Comparison of ENCODE assay signal across 1 cellular context in the genomic region with DNA sequence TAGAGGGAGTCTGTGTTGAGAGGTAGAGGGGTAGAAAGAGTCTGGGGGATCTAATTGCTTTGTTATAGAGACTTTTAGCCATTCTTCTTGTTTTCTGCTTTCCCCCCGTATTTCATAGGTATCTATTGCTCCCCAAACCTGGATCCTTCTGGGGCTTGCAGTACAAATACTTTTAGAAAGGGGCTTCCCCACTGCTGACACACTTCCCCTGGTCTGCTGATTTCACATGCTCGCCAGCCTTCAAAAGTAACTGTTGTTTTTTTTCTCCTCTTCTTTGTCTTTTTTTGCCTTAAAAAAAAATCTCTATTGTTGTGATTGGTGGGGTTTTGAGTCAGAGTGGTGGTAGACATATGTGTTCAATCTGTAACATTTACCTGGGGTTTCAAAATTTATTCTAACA.
TF ChIP-seq lines count a peak whose summit lies in the region.

No MANE protein-coding gene starts in this region.

TF ChIP-seq in GM12878, 131 proteins besides CTCF, POLR2A, EP300 and RAD21:
- TF ChIP-seq PML (IDR thresholded peaks at IDR 0.05; ENCODE audit: low read length) = no peak
- TF ChIP-seq, protein P1, sequence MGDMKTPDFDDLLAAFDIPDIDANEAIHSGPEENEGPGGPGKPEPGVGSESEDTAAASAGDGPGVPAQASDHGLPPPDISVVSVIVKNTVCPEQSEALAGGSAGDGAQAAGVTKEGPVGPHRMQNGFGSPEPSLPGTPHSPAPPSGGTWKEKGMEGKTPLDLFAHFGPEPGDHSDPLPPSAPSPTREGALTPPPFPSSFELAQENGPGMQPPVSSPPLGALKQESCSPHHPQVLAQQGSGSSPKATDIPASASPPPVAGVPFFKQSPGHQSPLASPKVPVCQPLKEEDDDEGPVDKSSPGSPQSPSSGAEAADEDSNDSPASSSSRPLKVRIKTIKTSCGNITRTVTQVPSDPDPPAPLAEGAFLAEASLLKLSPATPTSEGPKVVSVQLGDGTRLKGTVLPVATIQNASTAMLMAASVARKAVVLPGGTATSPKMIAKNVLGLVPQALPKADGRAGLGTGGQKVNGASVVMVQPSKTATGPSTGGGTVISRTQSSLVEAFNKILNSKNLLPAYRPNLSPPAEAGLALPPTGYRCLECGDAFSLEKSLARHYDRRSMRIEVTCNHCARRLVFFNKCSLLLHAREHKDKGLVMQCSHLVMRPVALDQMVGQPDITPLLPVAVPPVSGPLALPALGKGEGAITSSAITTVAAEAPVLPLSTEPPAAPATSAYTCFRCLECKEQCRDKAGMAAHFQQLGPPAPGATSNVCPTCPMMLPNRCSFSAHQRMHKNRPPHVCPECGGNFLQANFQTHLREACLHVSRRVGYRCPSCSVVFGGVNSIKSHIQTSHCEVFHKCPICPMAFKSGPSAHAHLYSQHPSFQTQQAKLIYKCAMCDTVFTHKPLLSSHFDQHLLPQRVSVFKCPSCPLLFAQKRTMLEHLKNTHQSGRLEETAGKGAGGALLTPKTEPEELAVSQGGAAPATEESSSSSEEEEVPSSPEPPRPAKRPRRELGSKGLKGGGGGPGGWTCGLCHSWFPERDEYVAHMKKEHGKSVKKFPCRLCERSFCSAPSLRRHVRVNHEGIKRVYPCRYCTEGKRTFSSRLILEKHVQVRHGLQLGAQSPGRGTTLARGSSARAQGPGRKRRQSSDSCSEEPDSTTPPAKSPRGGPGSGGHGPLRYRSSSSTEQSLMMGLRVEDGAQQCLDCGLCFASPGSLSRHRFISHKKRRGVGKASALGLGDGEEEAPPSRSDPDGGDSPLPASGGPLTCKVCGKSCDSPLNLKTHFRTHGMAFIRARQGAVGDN (IDR thresholded peaks at IDR 0.05) = no peak
- TF ChIP-seq WRNIP1 (IDR thresholded peaks at IDR 0.05; ENCODE audit: borderline replicate concordance, low read depth, low read length) = no peak
- no peak for TF ChIP-seq PAX5 (IDR thresholded peaks at IDR 0.05; ENCODE audit: borderline replicate concordance, low read depth, low read length)
- no peak for TF ChIP-seq ZNF274 (IDR thresholded peaks at IDR 0.05; ENCODE audit: insufficient read depth, insufficient read length)
- TF ChIP-seq EED (IDR thresholded peaks at IDR 0.05; ENCODE audit: low read depth) = no peak
- TF ChIP-seq, protein P2, sequence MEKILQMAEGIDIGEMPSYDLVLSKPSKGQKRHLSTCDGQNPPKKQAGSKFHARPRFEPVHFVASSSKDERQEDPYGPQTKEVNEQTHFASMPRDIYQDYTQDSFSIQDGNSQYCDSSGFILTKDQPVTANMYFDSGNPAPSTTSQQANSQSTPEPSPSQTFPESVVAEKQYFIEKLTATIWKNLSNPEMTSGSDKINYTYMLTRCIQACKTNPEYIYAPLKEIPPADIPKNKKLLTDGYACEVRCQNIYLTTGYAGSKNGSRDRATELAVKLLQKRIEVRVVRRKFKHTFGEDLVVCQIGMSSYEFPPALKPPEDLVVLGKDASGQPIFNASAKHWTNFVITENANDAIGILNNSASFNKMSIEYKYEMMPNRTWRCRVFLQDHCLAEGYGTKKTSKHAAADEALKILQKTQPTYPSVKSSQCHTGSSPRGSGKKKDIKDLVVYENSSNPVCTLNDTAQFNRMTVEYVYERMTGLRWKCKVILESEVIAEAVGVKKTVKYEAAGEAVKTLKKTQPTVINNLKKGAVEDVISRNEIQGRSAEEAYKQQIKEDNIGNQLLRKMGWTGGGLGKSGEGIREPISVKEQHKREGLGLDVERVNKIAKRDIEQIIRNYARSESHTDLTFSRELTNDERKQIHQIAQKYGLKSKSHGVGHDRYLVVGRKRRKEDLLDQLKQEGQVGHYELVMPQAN (conservative IDR thresholded peaks at IDR 0.05) = no peak
- TF ChIP-seq ZNF622 (IDR thresholded peaks at IDR 0.05) = no peak
- TF ChIP-seq ZNF384 (IDR thresholded peaks at IDR 0.05; ENCODE audit: borderline replicate concordance, low read depth, low read length) = no peak
- TF ChIP-seq, protein P3, sequence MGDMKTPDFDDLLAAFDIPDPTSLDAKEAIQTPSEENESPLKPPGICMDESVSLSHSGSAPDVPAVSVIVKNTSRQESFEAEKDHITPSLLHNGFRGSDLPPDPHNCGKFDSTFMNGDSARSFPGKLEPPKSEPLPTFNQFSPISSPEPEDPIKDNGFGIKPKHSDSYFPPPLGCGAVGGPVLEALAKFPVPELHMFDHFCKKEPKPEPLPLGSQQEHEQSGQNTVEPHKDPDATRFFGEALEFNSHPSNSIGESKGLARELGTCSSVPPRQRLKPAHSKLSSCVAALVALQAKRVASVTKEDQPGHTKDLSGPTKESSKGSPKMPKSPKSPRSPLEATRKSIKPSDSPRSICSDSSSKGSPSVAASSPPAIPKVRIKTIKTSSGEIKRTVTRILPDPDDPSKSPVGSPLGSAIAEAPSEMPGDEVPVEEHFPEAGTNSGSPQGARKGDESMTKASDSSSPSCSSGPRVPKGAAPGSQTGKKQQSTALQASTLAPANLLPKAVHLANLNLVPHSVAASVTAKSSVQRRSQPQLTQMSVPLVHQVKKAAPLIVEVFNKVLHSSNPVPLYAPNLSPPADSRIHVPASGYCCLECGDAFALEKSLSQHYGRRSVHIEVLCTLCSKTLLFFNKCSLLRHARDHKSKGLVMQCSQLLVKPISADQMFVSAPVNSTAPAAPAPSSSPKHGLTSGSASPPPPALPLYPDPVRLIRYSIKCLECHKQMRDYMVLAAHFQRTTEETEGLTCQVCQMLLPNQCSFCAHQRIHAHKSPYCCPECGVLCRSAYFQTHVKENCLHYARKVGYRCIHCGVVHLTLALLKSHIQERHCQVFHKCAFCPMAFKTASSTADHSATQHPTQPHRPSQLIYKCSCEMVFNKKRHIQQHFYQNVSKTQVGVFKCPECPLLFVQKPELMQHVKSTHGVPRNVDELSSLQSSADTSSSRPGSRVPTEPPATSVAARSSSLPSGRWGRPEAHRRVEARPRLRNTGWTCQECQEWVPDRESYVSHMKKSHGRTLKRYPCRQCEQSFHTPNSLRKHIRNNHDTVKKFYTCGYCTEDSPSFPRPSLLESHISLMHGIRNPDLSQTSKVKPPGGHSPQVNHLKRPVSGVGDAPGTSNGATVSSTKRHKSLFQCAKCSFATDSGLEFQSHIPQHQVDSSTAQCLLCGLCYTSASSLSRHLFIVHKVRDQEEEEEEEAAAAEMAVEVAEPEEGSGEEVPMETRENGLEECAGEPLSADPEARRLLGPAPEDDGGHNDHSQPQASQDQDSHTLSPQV (IDR thresholded peaks at IDR 0.05) = no peak
- no peak for TF ChIP-seq HDAC2 (IDR thresholded peaks at IDR 0.05)
- TF ChIP-seq TCF3 (IDR thresholded peaks at IDR 0.05; ENCODE audit: borderline replicate concordance, insufficient read depth, low read depth, low read length) = no peak
